Comparison of ENCODE assay signal across 8 cellular contexts in the genomic region with DNA sequence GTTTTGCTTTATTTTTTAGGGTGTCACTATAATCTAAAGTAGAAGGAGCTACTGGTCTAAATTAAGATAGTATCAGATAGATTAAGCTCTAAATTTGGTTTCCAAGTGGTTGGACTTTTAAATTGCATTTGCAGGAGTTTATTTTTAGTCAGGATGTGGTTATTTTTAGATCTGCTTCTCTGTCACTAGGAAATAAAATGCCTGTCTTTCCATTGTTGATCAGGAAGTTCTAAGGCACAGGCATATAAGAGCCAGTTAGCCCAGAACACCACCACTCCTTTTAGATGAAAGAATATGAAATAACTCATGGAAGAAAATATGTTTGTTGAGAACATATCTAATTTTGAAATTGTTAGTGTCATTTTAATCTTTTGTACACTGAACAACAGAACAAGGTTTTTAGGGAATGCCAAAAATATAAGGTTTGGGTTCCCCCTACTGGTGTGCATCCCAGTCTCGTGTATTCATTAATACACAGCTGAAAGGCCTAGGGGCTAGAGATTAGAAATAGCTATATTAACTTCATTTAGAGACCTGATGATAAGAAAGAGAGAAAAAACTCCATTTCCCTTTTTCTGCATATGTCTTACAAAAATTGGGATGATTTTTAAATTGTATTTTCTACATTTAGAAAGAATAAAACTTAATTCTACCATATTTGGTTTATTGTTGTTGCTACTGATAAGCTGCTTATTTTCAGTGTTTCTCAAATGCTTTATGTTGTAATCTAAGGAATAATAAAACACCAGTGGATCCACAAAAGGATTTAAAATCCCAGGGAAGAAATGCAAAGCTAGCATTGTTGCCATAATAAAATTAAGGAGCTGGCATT.
A peak's percentile ranks its signal among the peaks of the same experiment; 100 is the strongest.
DNase-seq lines count a peak whose midpoint lies in the region; ATAC-seq, FAIRE-seq and TF ChIP-seq lines count a peak whose summit lies in the region.

No MANE protein-coding gene starts in this region.

- POLR2A ChIA-PET in activated CD8-positive, alpha-beta T cell treated with anti-CD3 and anti-CD28 coated beads, Interleukin-2, amount 10 ng/mL, durations not matched to agents 7 days and 5 days (lab: Charles Lee): no interaction called here

- no peak for TF ChIP-seq POLR2A in GM12892 (IDR thresholded peaks at IDR 0.05; ENCODE audit: low read depth, low read length)

- H3K4me3 ChIP-seq in BLaER1 treated with 17β-estradiol and CSF1 and Interleukin-3, amounts not matched to agents 10 nM and 100 nM: no peak overlapping the region

- H3K27ac ChIP-seq in BLaER1 treated with 17β-estradiol and CSF1 and Interleukin-3, amounts not matched to agents 10 nM and 100 nM: no peak overlapping the region

- H3K4me3 Mint-ChIP-seq in activated CD8-positive, alpha-beta T cell treated with anti-CD3 and anti-CD28 coated beads, Interleukin-2, amount 10 ng/mL, durations not matched to agents 7 days and 5 days: no peak overlapping the region

- peak overlapping the region in 3 of 11 experiments; percentile 2 to 41 (median 9); a peak in 2 of 22 replicates for H3K9ac ChIP-seq in BLaER1 treated with 17β-estradiol and CSF1 and Interleukin-3, amounts not matched to agents 10 nM and 100 nM

- CTCF ChIA-PET in activated CD8-positive, alpha-beta T cell treated with anti-CD3 and anti-CD28 coated beads, Interleukin-2, amount 10 ng/mL, durations not matched to agents 7 days and 5 days (lab: Charles Lee): interaction anchor here (0.6 to 3.1 kb wide), 35 partner anchors 8 to 615 kb away, joined by 3 to 16 read pairs (median 4); a partner anchor contains a TSS

- H3K36me3 ChIP-seq in BLaER1 treated with 17β-estradiol and CSF1 and Interleukin-3, amounts not matched to agents 10 nM and 100 nM: peaks cover 24 to 59% (median 43%) of the 10 kb centered on the region in 11 experiments

- H3K36me3 Mint-ChIP-seq in activated CD8-positive, alpha-beta T cell treated with anti-CD3 and anti-CD28 coated beads, Interleukin-2, amount 10 ng/mL, durations not matched to agents 7 days and 5 days (ENCODE audit: low read depth): peaks cover 8% of the 10 kb centered on the region

- no peaks in the 10 kb centered on the region for H3K27me3 ChIP-seq in BLaER1 treated with 17β-estradiol and CSF1 and Interleukin-3, amounts not matched to agents 10 nM and 100 nM

- DNase-seq in GM12892 (ENCODE audit: insufficient read length) (peak; percentile 13), NCI-H2196 treated with DMSO at 0.1 percent for 48 hours (lab: John Stamatoyannopoulos, UW; ENCODE audit: unreplicated experiment) (peak; percentile 31), glomerular visceral epithelial cell (ENCODE audit: extremely low spot score) (peak; percentile 47), pulmonary artery endothelial cell (ENCODE audit: low read depth, low spot score) (peak; percentile 1)
- DNase-seq in activated CD8-positive, alpha-beta T cell treated with anti-CD3 and anti-CD28 coated beads, Interleukin-2, amount 10 ng/mL, durations not matched to agents 7 days and 5 days: peak; percentile 41

- FAIRE-seq in GM12892 (lab: Jason Lieb, UNC): no peak

- H3K4me1 Mint-ChIP-seq in activated CD8-positive, alpha-beta T cell treated with anti-CD3 and anti-CD28 coated beads, Interleukin-2, amount 10 ng/mL, durations not matched to agents 7 days and 5 days (ENCODE audit: low read depth): peaks cover 17% of the 10 kb centered on the region

- peak overlapping the region in 10 of 11 experiments; percentile 14 to 59 (median 31); a peak in 16 of 22 replicates for H3K4me2 ChIP-seq in BLaER1 treated with 17β-estradiol and CSF1 and Interleukin-3, amounts not matched to agents 10 nM and 100 nM

- peaks cover 7 to 26% (median 19%) of the 10 kb centered on the region in 10 experiments for H3K4me1 ChIP-seq in BLaER1 treated with 17β-estradiol and CSF1 and Interleukin-3, amounts not matched to agents 10 nM and 100 nM

- H3K27me3 Mint-ChIP-seq in activated CD8-positive, alpha-beta T cell treated with anti-CD3 and anti-CD28 coated beads, Interleukin-2, amount 10 ng/mL, durations not matched to agents 7 days and 5 days (ENCODE audit: low read depth): no peaks in the 10 kb centered on the region

- H3K9me3 ChIP-seq in BLaER1 treated with 17β-estradiol and CSF1 and Interleukin-3, amounts not matched to agents 10 nM and 100 nM (replicated peaks in 1 of 11): no peaks in the 10 kb centered on the region

- H3K27ac Mint-ChIP-seq in activated CD8-positive, alpha-beta T cell treated with anti-CD3 and anti-CD28 coated beads, Interleukin-2, amount 10 ng/mL, durations not matched to agents 7 days and 5 days: no peak overlapping the region

- no peak for ATAC-seq in activated CD8-positive, alpha-beta T cell treated with anti-CD3 and anti-CD28 coated beads, Interleukin-2, amount 10 ng/mL, durations not matched to agents 7 days and 5 days
- ATAC-seq in HG02973 (IDR thresholded peaks at IDR 0.05; ENCODE audit: unreplicated experiment) (no peak), GM21528 (IDR thresholded peaks at IDR 0.05; ENCODE audit: low FRiP score, unreplicated experiment) (no peak)

- H4K20me1 ChIP-seq in BLaER1 treated with 17β-estradiol and CSF1 and Interleukin-3, amounts not matched to agents 10 nM and 100 nM: peaks cover 0 to 9% (median 0%) of the 10 kb centered on the region in 11 experiments; a peak in 2 of 22 replicates

- H3K9me3 Mint-ChIP-seq in activated CD8-positive, alpha-beta T cell treated with anti-CD3 and anti-CD28 coated beads, Interleukin-2, amount 10 ng/mL, durations not matched to agents 7 days and 5 days (ENCODE audit: insufficient read depth): no peaks in the 10 kb centered on the region
